ENCODE assay signal across 9 cellular contexts in the genomic region with DNA sequence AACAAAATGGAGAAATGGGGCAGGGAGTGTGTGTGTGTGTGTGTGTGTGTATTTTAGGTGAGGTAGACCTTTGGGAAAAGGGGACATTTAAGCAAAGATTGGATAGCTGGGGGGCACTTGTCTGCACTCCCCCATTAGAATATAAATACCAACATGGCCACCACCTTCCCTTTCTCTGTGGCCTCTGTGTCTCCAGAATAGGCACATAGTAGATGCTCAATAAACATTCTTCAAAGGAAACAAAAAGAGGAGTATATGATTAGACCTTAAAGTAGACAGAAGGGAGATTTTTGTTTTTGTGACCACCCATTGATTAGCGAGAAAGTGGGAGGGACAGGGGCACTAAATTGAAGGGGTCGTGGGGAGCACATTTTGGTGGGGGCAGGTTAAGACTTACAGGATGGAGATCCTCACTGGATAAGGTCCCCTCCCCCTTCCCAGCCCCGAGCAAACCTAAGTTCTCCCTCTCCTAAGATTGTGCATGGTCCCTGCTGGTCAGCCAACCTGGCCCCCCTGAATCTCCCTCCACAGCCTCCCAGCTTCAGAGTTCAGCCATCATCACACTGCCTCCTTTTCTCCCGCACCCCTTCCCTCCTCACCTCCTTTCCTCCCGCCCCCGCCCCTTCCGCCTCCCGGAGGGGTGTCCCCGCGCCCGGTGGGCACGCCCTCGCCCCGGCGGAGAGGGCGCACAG. TPM values are rescaled to one million over a fixed set of nuclear protein-coding genes. Genes with fewer than 3 reads are reported as not detected.
DNase-seq lines count a peak whose midpoint lies in the region.
"Had no signal": no experiment of that assay in that cellular context is flagged by ENCODE, and none has a peak within 500 bp of the region (broad histone marks: within the 10 kb centered on the region; RNA-seq: fewer than 3 reads in every experiment).

No MANE protein-coding gene starts in this region.

- H3K27ac ChIP-seq in HUES48 (ENCODE audit: low read depth, low read length) = no peak overlapping the region
- peak overlapping the region; percentile 64 for H3K27ac ChIP-seq in skeletal muscle tissue (ENCODE audit: low read depth, low read length)

- H3K4me1 ChIP-seq in HUES48 (ENCODE audit: control insufficient read depth, insufficient read depth, low read length) = no peaks in the 10 kb centered on the region
- H3K4me1 ChIP-seq in skeletal muscle tissue (ENCODE audit: control insufficient read depth in 3 of 3, insufficient read depth in 3 of 3, low read length in 3 of 3) = no peaks in the 10 kb centered on the region

- peaks cover 10% of the 10 kb centered on the region for H3K36me3 Mint-ChIP-seq in activated T-helper 1 cell treated with anti-CD3 and anti-CD28 coated beads, Interleukin-12 subunit alpha, Interleukin-12 subunit beta, Interleukin-2, Interleukin-4 antibody, amounts not matched to agents 30 ng/mL and 10 ng/mL and 1 ng/mL, durations not matched to agents 14 hours and 24 hours and 36 hours (ENCODE audit: low read depth)

- H3K4me3 ChIP-seq in HUES48 (ENCODE audit: low read depth, low read length) (peak overlapping the region; percentile 97), iPS-11a (ENCODE audit: low read depth, low read length) (peak overlapping the region; percentile 73), skeletal muscle tissue (ENCODE audit: low read length in 3 of 3) (no peak overlapping the region)

- H3K9ac ChIP-seq in HUES48 (ENCODE audit: low read depth, low read length) = no peak overlapping the region
- no peak overlapping the region for H3K9ac ChIP-seq in skeletal muscle tissue (ENCODE audit: low read depth in 1 of 3, low read length in 3 of 3)

- H3K36me3 ChIP-seq in HUES48 (ENCODE audit: control insufficient read depth, insufficient read depth, low read length) (no peaks in the 10 kb centered on the region), skeletal muscle tissue (ENCODE audit: control insufficient read depth in 3 of 3, insufficient read depth in 3 of 3, low read length in 3 of 3) (no peaks in the 10 kb centered on the region)

- intact Hi-C loops in activated T-helper 1 cell treated with anti-CD3 and anti-CD28 coated beads, Interleukin-12 subunit alpha, Interleukin-12 subunit beta, Interleukin-2, Interleukin-4 antibody, amounts not matched to agents 30 ng/mL and 10 ng/mL and 1 ng/mL, durations not matched to agents 14 hours and 24 hours and 36 hours (cut with micrococcal nuclease) = loop anchor here (10.0 kb wide), 1 partner anchor 943 kb away; no protein-coding TSS in a partner anchor

- DNase-seq in activated T-helper 1 cell treated with anti-CD3 and anti-CD28 coated beads, Interleukin-12 subunit alpha, Interleukin-12 subunit beta, Interleukin-2, Interleukin-4 antibody, amounts not matched to agents 30 ng/mL and 10 ng/mL and 1 ng/mL, durations not matched to agents 14 hours and 24 hours and 36 hours (ENCODE audit: low spot score) = no peak
- DNase-seq in OCI-M2 (lab: John Stamatoyannopoulos, UW; ENCODE audit: unreplicated experiment) = no peak
- no peak for DNase-seq in NCI-H2107 (lab: John Stamatoyannopoulos, UW)
- no peak for DNase-seq in T-helper 9 cell
- no peak for DNase-seq in HuH-7 (ENCODE audit: low spot score)
- DNase-seq: NCI-H1417 treated with DMSO at 0.1 percent for 48 hours had no signal

- H3K9me3 ChIP-seq in HUES48 (ENCODE audit: control insufficient read depth, insufficient read depth, low read length) (no peaks in the 10 kb centered on the region), skeletal muscle tissue (ENCODE audit: control insufficient read depth in 3 of 3, low read length in 3 of 3) (no peaks in the 10 kb centered on the region)

- H3K27me3 ChIP-seq in HUES48 (ENCODE audit: control insufficient read depth, insufficient read depth, low read length) = peaks cover 35% of the 10 kb centered on the region
- peaks cover 0 to 6% (median 5%) of the 10 kb centered on the region in 3 donors for H3K27me3 ChIP-seq in skeletal muscle tissue (ENCODE audit: control insufficient read depth in 3 of 3, insufficient read depth in 3 of 3, low read length in 3 of 3)

- H3K9me3 Mint-ChIP-seq in activated T-helper 1 cell treated with anti-CD3 and anti-CD28 coated beads, Interleukin-12 subunit alpha, Interleukin-12 subunit beta, Interleukin-2, Interleukin-4 antibody, amounts not matched to agents 30 ng/mL and 10 ng/mL and 1 ng/mL, durations not matched to agents 14 hours and 24 hours and 36 hours = no peaks in the 10 kb centered on the region

- peaks cover 40% of the 10 kb centered on the region for H3K4me1 Mint-ChIP-seq in activated T-helper 1 cell treated with anti-CD3 and anti-CD28 coated beads, Interleukin-12 subunit alpha, Interleukin-12 subunit beta, Interleukin-2, Interleukin-4 antibody, amounts not matched to agents 30 ng/mL and 10 ng/mL and 1 ng/mL, durations not matched to agents 14 hours and 24 hours and 36 hours (ENCODE audit: low read depth)

- H3K4me3 Mint-ChIP-seq in activated T-helper 1 cell treated with anti-CD3 and anti-CD28 coated beads, Interleukin-12 subunit alpha, Interleukin-12 subunit beta, Interleukin-2, Interleukin-4 antibody, amounts not matched to agents 30 ng/mL and 10 ng/mL and 1 ng/mL, durations not matched to agents 14 hours and 24 hours and 36 hours = peak overlapping the region; percentile 66

- H3K27ac Mint-ChIP-seq in activated T-helper 1 cell treated with anti-CD3 and anti-CD28 coated beads, Interleukin-12 subunit alpha, Interleukin-12 subunit beta, Interleukin-2, Interleukin-4 antibody, amounts not matched to agents 30 ng/mL and 10 ng/mL and 1 ng/mL, durations not matched to agents 14 hours and 24 hours and 36 hours = peak overlapping the region; percentile 83

- H3K27me3 Mint-ChIP-seq in activated T-helper 1 cell treated with anti-CD3 and anti-CD28 coated beads, Interleukin-12 subunit alpha, Interleukin-12 subunit beta, Interleukin-2, Interleukin-4 antibody, amounts not matched to agents 30 ng/mL and 10 ng/mL and 1 ng/mL, durations not matched to agents 14 hours and 24 hours and 36 hours (ENCODE audit: insufficient read depth) = peaks cover 6% of the 10 kb centered on the region

RNA-seq across cellular contexts. Expression of a gene that starts 0.5 kb away (rescaled TPM):
- total RNA-seq in activated T-helper 1 cell treated with anti-CD3 and anti-CD28 coated beads, Interleukin-12 subunit alpha, Interleukin-12 subunit beta, Interleukin-2, Interleukin-4 antibody, amounts not matched to agents 30 ng/mL and 10 ng/mL and 1 ng/mL, durations not matched to agents 14 hours and 24 hours and 36 hours = 26.0 and 27.5 TPM in 2 replicates
- total RNA-seq in skeletal muscle tissue = 9.9 TPM

Comparison
In these comparisons a context has a peak if more than half of its experiments do, and no peak if none do; other contexts are left out.
1. H3K4me3 ChIP-seq: peak in HUES48 (single experiment) and iPS-11a (single experiment); none in skeletal muscle tissue (0 of 3).